In genomic region chr16:1613240-1613639, GRCh38 we compare ENCODE assay signal across 8 cellular contexts. TPM values are rescaled to one million over a fixed set of nuclear protein-coding genes. Genes with fewer than 3 reads are reported as not detected.
DNase-seq lines count a peak whose midpoint lies in the region; ATAC-seq and TF ChIP-seq lines count a peak whose summit lies in the region.

No MANE protein-coding gene starts in this region.

- TF ChIP-seq CTCF in WERI-Rb-1 (IDR thresholded peaks at IDR 0.05; ENCODE audit: low read depth, low read length), result no peak
- no peak for TF ChIP-seq CTCF in foreskin fibroblast (IDR thresholded peaks at IDR 0.05; ENCODE audit: low read depth, low read length)

- H3K9ac ChIP-seq in skeletal muscle satellite cell (ENCODE audit: low read depth, low read length), result peak overlapping the region; percentile 91

- peak; percentile 6 for DNase-seq in stimulated activated CD4-positive, alpha-beta T cell treated with anti-CD3 and anti-CD28 coated beads, Interleukin-4, amount 100 ng/mL, for 1 hour
- no peak for DNase-seq in stimulated activated CD4-positive, alpha-beta T cell treated with anti-CD3 and anti-CD28 coated beads, Interleukin-2, amount 100 ng/mL, for 48 hours
- no peak for DNase-seq in WERI-Rb-1
- DNase-seq in foreskin fibroblast, result peak in 1 of 2 donors; percentile 29
- DNase-seq in NCI-H510A (lab: John Stamatoyannopoulos, UW), result no peak

- no peak overlapping the region for H3K27ac ChIP-seq in WERI-Rb-1

- peaks cover 4% of the 10 kb centered on the region for H3K27me3 ChIP-seq in WERI-Rb-1 (ENCODE audit: insufficient read depth, low read depth, severe bottlenecking)
- no peaks in the 10 kb centered on the region for H3K27me3 ChIP-seq in skeletal muscle satellite cell (ENCODE audit: control insufficient read depth, insufficient read depth, low read length)

- H3K4me3 ChIP-seq in WERI-Rb-1 (ENCODE audit: low read depth, low read length) (peak overlapping the region; percentile 73), foreskin fibroblast (ENCODE audit: low read depth in 1 of 2, low read length in 2 of 2) (peak overlapping the region; percentile 79 to 84), skeletal muscle satellite cell (ENCODE audit: low read length) (peak overlapping the region; percentile 95)

- H3K4me2 ChIP-seq in skeletal muscle satellite cell (ENCODE audit: low read length), result peak overlapping the region; percentile 98

- no peaks in the 10 kb centered on the region for H3K9me3 ChIP-seq in WERI-Rb-1 (ENCODE audit: severe bottlenecking)
- no peaks in the 10 kb centered on the region for H3K9me3 ChIP-seq in skeletal muscle satellite cell (replicated peaks; ENCODE audit: low read length)

- ATAC-seq in GM19463 (IDR thresholded peaks at IDR 0.05; ENCODE audit: unreplicated experiment) (no peak), GM19328 (IDR thresholded peaks at IDR 0.05; ENCODE audit: unreplicated experiment) (no peak)

- H3K36me3 ChIP-seq in WERI-Rb-1 (peaks cover 28% of the 10 kb centered on the region), skeletal muscle satellite cell (ENCODE audit: insufficient read depth, low read length) (peaks cover 15% of the 10 kb centered on the region)

- H3K4me1 ChIP-seq in skeletal muscle satellite cell (ENCODE audit: control insufficient read depth, insufficient read depth, low read length), result peaks cover 28% of the 10 kb centered on the region

RNA-seq across cellular contexts. Expression of gene CRAMP1, which starts 1.1 kb away (rescaled TPM):
- total RNA-seq in skeletal muscle satellite cell (2012; rRNA removed), result 5.6 and 9.0 TPM in 2 replicates

RNA-seq across cellular contexts. Expression of gene IFT140, which starts 1.4 kb away (rescaled TPM):
- 14.0 and 14.7 TPM in 2 replicates for total RNA-seq in skeletal muscle satellite cell (2012; rRNA removed)
